In genomic region chr13:102965802-102966201, GRCh38 we compare ENCODE assay signal across 26 cellular contexts.
"Had no signal": no experiment of that assay in that cellular context is flagged by ENCODE, and none has a peak within 500 bp of the region (broad histone marks: within the 10 kb centered on the region; RNA-seq: fewer than 3 reads in every experiment).

No MANE protein-coding gene starts in this region.

- H3K4me1 ChIP-seq: adrenal gland, body of pancreas, left lung, lower lobe of right lung had no signal

- H3K36me3 ChIP-seq: adrenal gland, esophagus squamous epithelium, left lung, lower lobe of right lung, thoracic aorta, WERI-Rb-1 had no signal

- H3K27ac ChIP-seq: adrenal gland, body of pancreas, coronary artery, left lung, lower lobe of right lung, thoracic aorta, WERI-Rb-1 had no signal

- ATAC-seq: activated CD4-positive, CD25-positive, alpha-beta regulatory T cell treated with anti-CD3 and anti-CD28 coated beads, Interleukin-2, amount 50 U/mL, for 24 hours; body of pancreas; effector memory CD8-positive, alpha-beta T cell; left lung; lower lobe of right lung; mucosa of descending colon; sciatic nerve; stimulated activated effector memory CD8-positive, alpha-beta T cell treated with anti-CD3 and anti-CD28 coated beads, Interleukin-12 subunit alpha, Interleukin-12 subunit beta, amount 100 ng/mL, for 72 hours had no signal

- FAIRE-seq: frontal cortex, urothelium cell line had no signal

- H3K9me3 ChIP-seq: adrenal gland, body of pancreas, esophagus squamous epithelium, left lung, lower lobe of right lung, mucosa of descending colon, thoracic aorta had no signal

- DNase-seq: activated CD4-positive, alpha-beta memory T cell treated with anti-CD3 and anti-CD28 coated beads for 36 hours; activated CD4-positive, alpha-beta T cell treated with anti-CD3 and anti-CD28 coated beads, Interleukin-2, amount 10 ng/mL, durations not matched to agents 24 days and 14 days; activated CD8-positive, alpha-beta memory T cell treated with anti-CD3 and anti-CD28 coated beads, Interleukin-2, amount 50 U/mL, for 4 hours; activated effector memory CD4-positive, alpha-beta T cell treated with anti-CD3 and anti-CD28 coated beads, Interleukin-2, amount 50 U/mL, for 16 hours; activated naive CD4-positive, alpha-beta T cell treated with anti-CD3 and anti-CD28 coated beads for 36 hours; activated naive CD8-positive, alpha-beta T cell treated with anti-CD3 and anti-CD28 coated beads for 36 hours; activated T-cell treated with anti-CD3 and anti-CD28 coated beads, Interleukin-2, amount 50 U/mL, for 1 hour; adrenal gland; aorta; body of pancreas; effector memory CD8-positive, alpha-beta T cell; esophagus squamous epithelium; left lung; lower lobe of right lung; mucosa of descending colon; stimulated activated CD4-positive, alpha-beta T cell treated with anti-CD3 and anti-CD28 coated beads, Interleukin-4, amount 100 ng/mL, for 24 hours; trophoblast cell; WERI-Rb-1 had no signal

- H3K4me3 ChIP-seq: adrenal gland, body of pancreas, coronary artery, esophagus squamous epithelium, left lung, lower lobe of right lung, mucosa of descending colon, skin epidermis, thoracic aorta had no signal

- H3K27me3 ChIP-seq: adrenal gland, body of pancreas, esophagus squamous epithelium, left lung had no signal
